2 cellular contexts compared by ENCODE assay signal in genomic region chr2:145654746-145655145, GRCh38.
TF ChIP-seq lines count a peak whose summit lies in the region.

No MANE protein-coding gene starts in this region.

TF ChIP-seq in K562, 482 proteins besides CTCF, POLR2A, EP300 and RAD21 (continued from another document):
- no peak for TF ChIP-seq PPARD (CRISPR knock-in tag; IDR thresholded peaks at IDR 0.05)
- TF ChIP-seq ETS2 (tag; IDR thresholded peaks at IDR 0.05; ENCODE audit: borderline replicate concordance, poor library complexity, severe bottlenecking) = no peak
- TF ChIP-seq THRA (IDR thresholded peaks at IDR 0.05) = no peak
- no peak for TF ChIP-seq ZC3H11A (IDR thresholded peaks at IDR 0.05; ENCODE audit: low read depth, low read length)
- TF ChIP-seq KLF1 (tag; IDR thresholded peaks at IDR 0.05) = no peak
- no peak for TF ChIP-seq ATF6 (CRISPR knock-in tag; IDR thresholded peaks at IDR 0.05)
- no peak for TF ChIP-seq XRCC3 (IDR thresholded peaks at IDR 0.05)
- no peak for TF ChIP-seq ZNF395 (CRISPR knock-in tag; IDR thresholded peaks at IDR 0.05)
- no peak for TF ChIP-seq ZNF584 (CRISPR knock-in tag; IDR thresholded peaks at IDR 0.05; ENCODE audit: low read depth)
- TF ChIP-seq ZNF551 (CRISPR knock-in tag; IDR thresholded peaks at IDR 0.05) = no peak
- TF ChIP-seq ZNF197 (CRISPR knock-in tag; IDR thresholded peaks at IDR 0.05; ENCODE audit: low read depth) = no peak
- TF ChIP-seq BRF1 (IDR thresholded peaks at IDR 0.05; ENCODE audit: borderline replicate concordance, extremely low read depth, insufficient read length) = no peak
TF ChIP-seq in K562: peak in this region for 0.

TF ChIP-seq in GM23338, 12 proteins besides CTCF, POLR2A, EP300 and RAD21 (continued from another document):
- TF ChIP-seq ZNF462 (CRISPR knock-in tag; IDR thresholded peaks at IDR 0.05) = no peak
- TF ChIP-seq ZNF114 (CRISPR knock-in tag; IDR thresholded peaks at IDR 0.05) = no peak
